14 cellular contexts compared by ENCODE assay signal in the genomic region with DNA sequence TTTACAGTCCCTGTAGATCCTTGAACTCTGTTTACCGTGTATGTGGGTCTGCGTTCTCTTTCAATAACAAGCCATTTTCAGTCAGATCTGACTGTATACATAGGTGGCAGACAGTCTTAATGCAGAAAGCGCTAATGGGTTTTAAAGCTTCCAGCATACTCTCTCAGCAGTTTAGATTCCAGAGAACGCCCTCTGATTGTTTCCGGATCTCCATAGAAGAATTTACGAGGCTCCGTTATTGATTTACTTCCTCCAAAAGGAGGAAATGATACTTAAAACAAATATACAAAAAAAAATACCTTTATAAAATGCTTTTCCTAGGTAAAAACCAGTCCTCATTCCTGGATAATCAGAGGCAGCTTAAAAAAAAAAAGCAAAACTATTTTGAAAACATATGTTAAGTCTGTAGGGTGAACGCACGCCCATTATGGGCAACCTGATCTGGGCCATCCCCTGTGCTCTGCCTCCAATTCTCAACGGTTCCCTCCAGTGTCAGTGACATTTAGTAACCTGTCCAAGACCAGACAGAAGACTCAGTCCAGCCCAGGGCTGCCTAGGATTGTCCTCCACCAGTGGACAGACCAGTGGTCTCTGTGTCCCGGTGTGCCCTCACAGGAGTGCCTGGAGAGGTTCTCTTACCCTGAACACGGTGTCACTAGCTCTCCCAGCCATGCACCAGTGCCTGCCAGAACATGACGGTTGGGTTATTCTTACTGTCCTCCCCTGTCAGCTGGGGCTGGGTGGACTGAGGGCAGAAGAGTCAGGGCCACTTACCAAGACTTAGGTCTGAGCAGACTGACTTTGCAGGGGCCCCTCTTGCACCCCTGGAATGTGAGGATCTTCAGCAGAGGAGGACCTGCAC.
A peak's percentile ranks its signal among the peaks of the same experiment; 100 is the strongest.
DNase-seq lines count a peak whose midpoint lies in the region; ATAC-seq, FAIRE-seq and TF ChIP-seq lines count a peak whose summit lies in the region.
"Had no signal": no experiment of that assay in that cellular context is flagged by ENCODE, and none has a peak within 500 bp of the region (broad histone marks: within the 10 kb centered on the region; RNA-seq: fewer than 3 reads in every experiment).

No MANE protein-coding gene starts in this region.

- no peaks in the 10 kb centered on the region for H3K27me3 Mint-ChIP-seq in astrocyte (ENCODE audit: low read depth, unreplicated experiment)
- H3K27me3 Mint-ChIP-seq in stimulated activated naive B cell treated with anti-CD40 and anti-IgM and Interleukin-4, amounts not matched to agents 10 μg/mL and 1 μg/mL and 100 μg/mL, for 72 hours: no peaks in the 10 kb centered on the region

- intact Hi-C loops in HepG2 (cut with micrococcal nuclease; ENCODE audit: unreplicated experiment): loop anchor here (5.0 kb wide), 1 partner anchor 212 kb away; no protein-coding TSS in a partner anchor

- DNase-seq in NOMO-1 treated with DMSO at 0.1 percent for 48 hours (lab: John Stamatoyannopoulos, UW; ENCODE audit: unreplicated experiment) (peak; percentile 45), NOMO-1 treated with dmso at 0.1 percent for 144 hours (lab: John Stamatoyannopoulos, UW; ENCODE audit: unreplicated experiment) (no peak), astrocyte (ENCODE audit: low read depth) (no peak), HepG2 (ENCODE audit: low spot score) (no peak), epidermal melanocyte (ENCODE audit: insufficient read length, low spot score) (no peak), foreskin keratinocyte (no peak)
- no peak for DNase-seq in stimulated activated naive B cell treated with anti-CD40 and anti-IgM and Interleukin-4, amounts not matched to agents 10 μg/mL and 1 μg/mL and 100 μg/mL, for 72 hours
- no peak for DNase-seq in activated CD4-positive, alpha-beta T cell treated with anti-CD3 and anti-CD28 coated beads for 1 hour
- DNase-seq: DMS79; GM23248; NCI-H524; stimulated activated CD4-positive, alpha-beta T cell treated with anti-CD3 and anti-CD28 coated beads, Interleukin-1b, Interleukin-23, amount 100 ng/mL, for 48 hours had no signal

- no peak overlapping the region for H3K27ac Mint-ChIP-seq in astrocyte (ENCODE audit: unreplicated experiment)
- H3K27ac Mint-ChIP-seq in stimulated activated naive B cell treated with anti-CD40 and anti-IgM and Interleukin-4, amounts not matched to agents 10 μg/mL and 1 μg/mL and 100 μg/mL, for 72 hours: peak overlapping the region; percentile 67

- POLR2A ChIA-PET in HepG2 (lab: Yijun Ruan, JAX): no interaction called here

- H2AFZ ChIP-seq in astrocyte (ENCODE audit: low read depth, low read length) (no peak overlapping the region), HepG2 (ENCODE audit: low read length) (no peak overlapping the region)
- H2AFZ ChIP-seq: GM23248 had no signal

- H3K4me1 ChIP-seq in astrocyte (ENCODE audit: insufficient read depth, low read length) (peaks cover 6% of the 10 kb centered on the region), HepG2 (ENCODE audit: insufficient read depth, low read length) (peaks cover 30% of the 10 kb centered on the region), foreskin keratinocyte (no peaks in the 10 kb centered on the region)

- no peak for TF ChIP-seq POLR2A in HepG2 (IDR thresholded peaks at IDR 0.05; ENCODE audit: insufficient read depth in 1 of 2, low read depth in 2 of 2, low read length in 2 of 2)

- ATAC-seq in HepG2 (no peak), foreskin keratinocyte (no peak)
- peak; percentile 54 to 58 for ATAC-seq in stimulated activated naive B cell treated with anti-CD40 and anti-IgM and Interleukin-4, amounts not matched to agents 10 μg/mL and 1 μg/mL and 100 μg/mL, for 72 hours (replicated peaks)

- no TSS peak for BruUV-seq in HepG2 (replicated peaks; lab: Mats Ljungman, UMichigan)

- no peak for TF ChIP-seq RAD21 in HepG2 (CRISPR knock-in tag; IDR thresholded peaks at IDR 0.05)

- no peak overlapping the region for H3K4me3 ChIP-seq in astrocyte (ENCODE audit: insufficient read depth, low read depth, low read length)
- no peak overlapping the region for H3K4me3 ChIP-seq in HepG2 (replicated peaks in 1 of 3; ENCODE audit: insufficient read depth in 1 of 3, low read depth in 2 of 3, low read length in 3 of 3)
- H3K4me3 ChIP-seq: GM23248 had no signal

- H3K27ac ChIP-seq in astrocyte (ENCODE audit: low read depth, low read length) (no peak overlapping the region), HepG2 (ENCODE audit: extremely low read length, insufficient read depth, low read length) (no peak overlapping the region), foreskin keratinocyte (no peak overlapping the region)
- H3K27ac ChIP-seq: GM23248 had no signal

- H3K4me2 ChIP-seq in astrocyte (ENCODE audit: low read length) (no peak overlapping the region), HepG2 (ENCODE audit: low read depth, low read length) (no peak overlapping the region)

- H3K79me2 ChIP-seq in astrocyte (ENCODE audit: insufficient read depth, low read length) (peaks cover 91% of the 10 kb centered on the region), HepG2 (ENCODE audit: insufficient read depth, low read length) (peaks cover 37% of the 10 kb centered on the region)

- CTCF ChIA-PET in HepG2 (lab: Yijun Ruan, JAX; ENCODE audit: low intra/inter-chr PET ratio, low total read pairs): no interaction called here

- FAIRE-seq in astrocyte (lab: Jason Lieb, UNC) (peak; percentile 23), HepG2 (lab: Jason Lieb, UNC) (no peak)
- FAIRE-seq: frontal cortex, GM19239 had no signal

- H3K27me3 ChIP-seq in astrocyte (ENCODE audit: insufficient read depth, low read length): no peaks in the 10 kb centered on the region
- H3K27me3 ChIP-seq in HepG2 (ENCODE audit: control insufficient read depth in 1 of 2, insufficient read depth in 2 of 2, low read length in 2 of 2): no peaks in the 10 kb centered on the region
- no peaks in the 10 kb centered on the region for H3K27me3 ChIP-seq in foreskin keratinocyte

- TF ChIP-seq CTCF in astrocyte (IDR thresholded peaks at IDR 0.05; ENCODE audit: insufficient read depth, low read depth, low read length) (no peak), HepG2 (CRISPR knock-in tag; IDR thresholded peaks at IDR 0.05) (no peak), foreskin keratinocyte (conservative IDR thresholded peaks at IDR 0.05) (no peak)

- TF ChIP-seq EP300 in HepG2 (IDR thresholded peaks at IDR 0.05; ENCODE audit: low read depth in 2 of 2, low read length in 2 of 2) (no peak), HepG2 (CRISPR knock-in tag; IDR thresholded peaks at IDR 0.05; ENCODE audit: borderline replicate concordance) (no peak)

- in situ Hi-C loops in HepG2 (cut with HindIII; ENCODE audit: extremely low pct_ligation_motif_present, low pct_unique_long_range_greater_than_20kb): no loop called here

- H3K9me3 ChIP-seq in astrocyte (ENCODE audit: insufficient read depth, low read depth, low read length) (no peaks in the 10 kb centered on the region), HepG2 (ENCODE audit: low read length) (no peaks in the 10 kb centered on the region)

- peaks cover 16% of the 10 kb centered on the region for H3K4me1 Mint-ChIP-seq in astrocyte (ENCODE audit: low read depth, unreplicated experiment)
- peaks cover 22 to 48% of the 10 kb centered on the region in 2 donors for H3K4me1 Mint-ChIP-seq in stimulated activated naive B cell treated with anti-CD40 and anti-IgM and Interleukin-4, amounts not matched to agents 10 μg/mL and 1 μg/mL and 100 μg/mL, for 72 hours

- H3K36me3 ChIP-seq in astrocyte (ENCODE audit: insufficient read depth, low read length) (no peaks in the 10 kb centered on the region), HepG2 (replicated peaks in 1 of 2; ENCODE audit: control insufficient read depth in 1 of 2, insufficient read depth in 2 of 2, low read length in 2 of 2) (no peaks in the 10 kb centered on the region; a peak in 1 of 5 replicates)

- H3K9me3 Mint-ChIP-seq in astrocyte (ENCODE audit: unreplicated experiment): no peaks in the 10 kb centered on the region
- no peaks in the 10 kb centered on the region for H3K9me3 Mint-ChIP-seq in stimulated activated naive B cell treated with anti-CD40 and anti-IgM and Interleukin-4, amounts not matched to agents 10 μg/mL and 1 μg/mL and 100 μg/mL, for 72 hours

- H4K20me1 ChIP-seq in astrocyte (ENCODE audit: insufficient read depth, low read length): peaks cover 73% of the 10 kb centered on the region
- peaks cover 7% of the 10 kb centered on the region for H4K20me1 ChIP-seq in HepG2 (ENCODE audit: insufficient read depth, low read length)

- WGBS in HepG2 (ENCODE audit: low lambda C conversion rate): 93% methylated on average over 13 of the region's 13 CpGs

- no peak overlapping the region for H3K4me3 Mint-ChIP-seq in astrocyte (ENCODE audit: unreplicated experiment)
- peak overlapping the region; percentile 52 to 66 for H3K4me3 Mint-ChIP-seq in stimulated activated naive B cell treated with anti-CD40 and anti-IgM and Interleukin-4, amounts not matched to agents 10 μg/mL and 1 μg/mL and 100 μg/mL, for 72 hours

- peaks cover under 1% of the 10 kb centered on the region for H3K36me3 Mint-ChIP-seq in astrocyte (ENCODE audit: low read depth, unreplicated experiment)
- peaks cover 6 to 14% of the 10 kb centered on the region in 2 donors for H3K36me3 Mint-ChIP-seq in stimulated activated naive B cell treated with anti-CD40 and anti-IgM and Interleukin-4, amounts not matched to agents 10 μg/mL and 1 μg/mL and 100 μg/mL, for 72 hours

- H3K9ac ChIP-seq in astrocyte (ENCODE audit: low read length) (no peak overlapping the region), HepG2 (ENCODE audit: insufficient read depth, low read depth, low read length) (no peak overlapping the region)
- H3K9ac ChIP-seq: GM23248 had no signal

TF ChIP-seq in HepG2, 621 proteins besides CTCF, POLR2A, EP300 and RAD21 (continues in another document):
- TF ChIP-seq ZNF180 (CRISPR knock-in tag; IDR thresholded peaks at IDR 0.05; ENCODE audit: borderline replicate concordance, low read depth) (no peak), RFX1 (IDR thresholded peaks at IDR 0.05) (no peak), ZKSCAN5 (CRISPR knock-in tag; IDR thresholded peaks at IDR 0.05) (no peak), TAF15 (IDR thresholded peaks at IDR 0.05; ENCODE audit: low read depth, low read length, poor library complexity, severe bottlenecking) (no peak)

Comparison
In these comparisons a context has a peak if more than half of its experiments do, and no peak if none do; other contexts are left out.
1. ATAC-seq: peak in stimulated activated naive B cell treated with anti-CD40 and anti-IgM and Interleukin-4, amounts not matched to agents 10 μg/mL and 1 μg/mL and 100 μg/mL, for 72 hours (2 of 2); none in HepG2 (single experiment) and foreskin keratinocyte (single experiment).